9 cellular contexts compared by ENCODE assay signal in genomic region chr9:129888809-129889460, GRCh38. TPM values are rescaled to one million over a fixed set of nuclear protein-coding genes. Genes with fewer than 3 reads are reported as not detected.
DNase-seq lines count a peak whose midpoint lies in the region; ATAC-seq and TF ChIP-seq lines count a peak whose summit lies in the region.
"Had no signal": no experiment of that assay in that cellular context is flagged by ENCODE, and none has a peak within 500 bp of the region (broad histone marks: within the 10 kb centered on the region; RNA-seq: fewer than 3 reads in every experiment).

No MANE protein-coding gene starts in this region.

- H3K9me3 ChIP-seq in CD8-positive, alpha-beta memory T cell (ENCODE audit: low read length): no peaks in the 10 kb centered on the region
- H3K9me3 ChIP-seq in T-helper 17 cell (ENCODE audit: control insufficient read depth, low read length, poor library complexity, severe bottlenecking): no peaks in the 10 kb centered on the region
- H3K9me3 ChIP-seq in tibial artery: no peaks in the 10 kb centered on the region
- H3K9me3 ChIP-seq: right lobe of liver had no signal

- no peak for TF ChIP-seq CTCF in tibial artery (IDR thresholded peaks at IDR 0.05)

- H3K27me3 Mint-ChIP-seq in CD8-positive, alpha-beta memory T cell: peaks cover 0 to 20% of the 10 kb centered on the region in 2 donors
- no peaks in the 10 kb centered on the region for H3K27me3 Mint-ChIP-seq in T-helper 17 cell
- no peaks in the 10 kb centered on the region for H3K27me3 Mint-ChIP-seq in memory B cell

- peak overlapping the region; percentile 97 to 100 (median 100) for H3K27ac Mint-ChIP-seq in CD8-positive, alpha-beta memory T cell
- H3K27ac Mint-ChIP-seq in T-helper 17 cell: peak overlapping the region; percentile 100
- H3K27ac Mint-ChIP-seq in memory B cell: peak overlapping the region; percentile 97

- intact Hi-C loops in tibial artery (cut with DNase I; ENCODE audit: low total_unique reads): loop anchor here (5.0 to 10.0 kb wide), 2 partner anchors 56 to 168 kb away; no protein-coding TSS in a partner anchor

- H3K4me1 Mint-ChIP-seq in CD8-positive, alpha-beta memory T cell: peaks cover 75 to 96% (median 90%) of the 10 kb centered on the region in 3 donors
- H3K4me1 Mint-ChIP-seq in T-helper 17 cell (peaks cover 78% of the 10 kb centered on the region), memory B cell (peaks cover 66% of the 10 kb centered on the region)

- no peaks in the 10 kb centered on the region for H3K36me3 ChIP-seq in CD8-positive, alpha-beta memory T cell (ENCODE audit: insufficient read depth, low read length)
- peaks cover 4 to 27% (median 27%) of the 10 kb centered on the region in 3 donors for H3K36me3 ChIP-seq in tibial artery
- H3K36me3 ChIP-seq: right lobe of liver had no signal

- peak overlapping the region; percentile 73 for H3K4me3 ChIP-seq in CD8-positive, alpha-beta memory T cell (ENCODE audit: low read length)
- H3K4me3 ChIP-seq in tibial artery: no peak overlapping the region
- H3K4me3 ChIP-seq: right lobe of liver had no signal

- peaks cover 77% of the 10 kb centered on the region for H3K4me1 ChIP-seq in CD8-positive, alpha-beta memory T cell (ENCODE audit: insufficient read depth, low read length)
- peaks cover 0 to 51% (median 42%) of the 10 kb centered on the region in 4 donors for H3K4me1 ChIP-seq in tibial artery

- POLR2A ChIA-PET in CD8-positive, alpha-beta memory T cell (lab: Charles Lee): interaction anchor here (0.5 to 5.0 kb wide), 23 partner anchors 9 to 239 kb away, joined by 3 to 29 read pairs (median 4); partner anchors contain the start of genes FNBP1 and GPR107

- CTCF ChIA-PET in CD8-positive, alpha-beta memory T cell (lab: Charles Lee): interaction anchor here (0.6 to 5.9 kb wide), 12 partner anchors 9 to 165 kb away, joined by 3 to 36 read pairs (median 4); partner anchors contain the start of genes FNBP1 and GPR107

- peak; percentile 47 to 78 (median 70) for DNase-seq in CD8-positive, alpha-beta memory T cell
- DNase-seq in T-helper 17 cell (no peak), memory B cell (ENCODE audit: low spot score in 2 of 2) (peak in 1 of 2 donors; percentile 31), NCI-H1048 (lab: John Stamatoyannopoulos, UW) (no peak), tibial artery (no peak)

- peak overlapping the region; percentile 83 to 96 (median 89) for H3K4me3 Mint-ChIP-seq in CD8-positive, alpha-beta memory T cell
- H3K4me3 Mint-ChIP-seq in T-helper 17 cell (peak overlapping the region; percentile 96), memory B cell (peak overlapping the region; percentile 80)

- peak; percentile 16 for ATAC-seq in GM21528 (IDR thresholded peaks at IDR 0.05; ENCODE audit: low FRiP score, unreplicated experiment)
- ATAC-seq in T-helper 17 cell: peak; percentile 2
- ATAC-seq in memory B cell (ENCODE audit: low read depth): peak; percentile 16
- ATAC-seq in HG02840 (IDR thresholded peaks at IDR 0.05; ENCODE audit: low FRiP score, unreplicated experiment): no peak
- no peak for ATAC-seq in GM21360 (IDR thresholded peaks at IDR 0.05; ENCODE audit: unreplicated experiment)

- no peaks in the 10 kb centered on the region for H3K27me3 ChIP-seq in CD8-positive, alpha-beta memory T cell (ENCODE audit: insufficient read depth, low read length, poor library complexity, severe bottlenecking)
- no peaks in the 10 kb centered on the region for H3K27me3 ChIP-seq in tibial artery
- H3K27me3 ChIP-seq: right lobe of liver had no signal

- peak overlapping the region; percentile 91 for H3K27ac ChIP-seq in CD8-positive, alpha-beta memory T cell (ENCODE audit: low read depth, low read length)
- H3K27ac ChIP-seq in tibial artery: no peak overlapping the region

- H3K36me3 Mint-ChIP-seq in CD8-positive, alpha-beta memory T cell: peaks cover 4 to 38% (median 14%) of the 10 kb centered on the region in 3 donors
- peaks cover 9% of the 10 kb centered on the region for H3K36me3 Mint-ChIP-seq in T-helper 17 cell (ENCODE audit: low read depth)
- H3K36me3 Mint-ChIP-seq in memory B cell: peaks cover 10% of the 10 kb centered on the region

- no peaks in the 10 kb centered on the region for H3K9me3 Mint-ChIP-seq in CD8-positive, alpha-beta memory T cell
- no peaks in the 10 kb centered on the region for H3K9me3 Mint-ChIP-seq in memory B cell

RNA-seq across cellular contexts. Expression of gene USP20, which starts 53.7 kb away (rescaled TPM):
- total RNA-seq in CD8-positive, alpha-beta memory T cell: 10 to 100 TPM; 50.2 to 50.8 TPM
- polyA plus RNA-seq in CD8-positive, alpha-beta memory T cell: 50.3 TPM
- total RNA-seq in T-helper 17 cell: 10 to 100 TPM; 80.7 to 90.0 TPM

RNA-seq across cellular contexts. Expression of gene C9orf78, which starts 53.9 kb away (rescaled TPM):
- 10 to 100 TPM; 71.4 to 76.4 TPM for total RNA-seq in CD8-positive, alpha-beta memory T cell
- polyA plus RNA-seq in CD8-positive, alpha-beta memory T cell: 249 TPM
- 100 to 1,000 TPM in 1 of 2 donors, 10 to 100 TPM in 1; 96.2 to 111 TPM for total RNA-seq in T-helper 17 cell

Comparison
In these comparisons a context has a peak if more than half of its experiments do, and no peak if none do; other contexts are left out.
1. DNase-seq: peak in CD8-positive, alpha-beta memory T cell (5 of 5); none in T-helper 17 cell (0 of 3), NCI-H1048 (single experiment) and tibial artery (0 of 2).
2. ATAC-seq: peak in GM21528 (single experiment), T-helper 17 cell (single experiment) and memory B cell (single experiment); none in HG02840 (single experiment) and GM21360 (single experiment).
3. Peak in every context shown above with its lines, with median percentiles within 50 percentile points of each other: H3K27ac Mint-ChIP-seq and H3K4me3 Mint-ChIP-seq.